In genomic region chr7:22156205-22156604, GRCh38 we compare ENCODE assay signal across 14 cellular contexts.
DNase-seq lines count a peak whose midpoint lies in the region; ATAC-seq, FAIRE-seq and TF ChIP-seq lines count a peak whose summit lies in the region.
"Had no signal": no experiment of that assay in that cellular context is flagged by ENCODE, and none has a peak within 500 bp of the region (broad histone marks: within the 10 kb centered on the region; RNA-seq: fewer than 3 reads in every experiment).

No MANE protein-coding gene starts in this region.

- H3K9me3 ChIP-seq in fibroblast of lung (ENCODE audit: control insufficient read depth, insufficient read depth, low read depth, low read length) = no peaks in the 10 kb centered on the region
- H3K9me3 ChIP-seq in skeletal muscle satellite cell (replicated peaks; ENCODE audit: low read length) = no peaks in the 10 kb centered on the region
- H3K9me3 ChIP-seq in hepatocyte (ENCODE audit: low read depth) = no peaks in the 10 kb centered on the region

- no peak for TF ChIP-seq CTCF in fibroblast of lung (conservative IDR thresholded peaks at IDR 0.05 in 1 of 2, IDR thresholded peaks at IDR 0.05 in 1 of 2; ENCODE audit: low read depth in 1 of 2, low read length in 2 of 2)
- no peak for TF ChIP-seq CTCF in hepatocyte (IDR thresholded peaks at IDR 0.05; ENCODE audit: poor library complexity)

- H3K27ac ChIP-seq in fibroblast of lung (ENCODE audit: insufficient read depth, low read length) = no peak overlapping the region
- no peak overlapping the region for H3K27ac ChIP-seq in hepatocyte

- no peaks in the 10 kb centered on the region for H4K20me1 ChIP-seq in fibroblast of lung (ENCODE audit: control insufficient read depth, extremely low read depth, insufficient read depth, low read length)
- no peaks in the 10 kb centered on the region for H4K20me1 ChIP-seq in hepatocyte (ENCODE audit: insufficient read depth, poor library complexity, severe bottlenecking)

- DNase-seq in H54 (ENCODE audit: insufficient read length, low spot score) (peak; percentile 84), fibroblast of lung (ENCODE audit: low read depth in 2 of 2) (peak; percentile 43 to 83), germinal center (ENCODE audit: low spot score) (no peak), NCI-H748 (lab: John Stamatoyannopoulos, UW; ENCODE audit: unreplicated experiment) (no peak), hepatocyte (ENCODE audit: low spot score) (no peak)
- DNase-seq: activated CD4-positive, alpha-beta memory T cell treated with anti-CD3 and anti-CD28 coated beads for 36 hours; activated naive CD4-positive, alpha-beta T cell treated with anti-CD3 and anti-CD28 coated beads, Interleukin-2, amount 10 ng/mL, durations not matched to agents 7 days and 5 days; DMS79 treated with DMSO at 0.1 percent for 48 hours; NCI-H1694 treated with DMSO at 0.1 percent for 48 hours; NK-92 treated with Interleukin-12 subunit alpha and Interleukin-12 subunit beta, amount 100 ng/mL, for 24 hours; stimulated activated CD4-positive, alpha-beta T cell treated with anti-CD3 and anti-CD28 coated beads, Interleukin-15, amount 100 ng/mL, for 24 hours had no signal

- no peaks in the 10 kb centered on the region for H3K9me2 ChIP-seq in hepatocyte (replicated peaks; ENCODE audit: insufficient read depth)

- no peaks in the 10 kb centered on the region for H3K27me3 ChIP-seq in fibroblast of lung (ENCODE audit: control insufficient read depth, insufficient read depth, low read length)
- no peaks in the 10 kb centered on the region for H3K27me3 ChIP-seq in skeletal muscle satellite cell (ENCODE audit: control insufficient read depth, insufficient read depth, low read length)
- H3K27me3 ChIP-seq in hepatocyte = no peaks in the 10 kb centered on the region

- H3K4me2 ChIP-seq in fibroblast of lung (ENCODE audit: extremely low read depth, insufficient read depth, low read length) (no peak overlapping the region), skeletal muscle satellite cell (ENCODE audit: low read length) (peak overlapping the region; percentile 15), hepatocyte (no peak overlapping the region)

- H3K36me3 ChIP-seq in fibroblast of lung (ENCODE audit: control insufficient read depth, insufficient read depth, low read length) = no peaks in the 10 kb centered on the region
- H3K36me3 ChIP-seq in skeletal muscle satellite cell (ENCODE audit: insufficient read depth, low read length) = no peaks in the 10 kb centered on the region
- H3K36me3 ChIP-seq in hepatocyte (replicated peaks; ENCODE audit: insufficient read depth, low read depth) = no peaks in the 10 kb centered on the region

- WGBS in hepatocyte (ENCODE audit: low lambda C conversion rate, missing lambda C conversion rate) = 90% methylated on average over 4 of the region's 4 CpGs

- FAIRE-seq in H54 (lab: Jason Lieb, UNC) = peak; percentile 99
- FAIRE-seq: HTR-8/SVneo had no signal

- H3K9ac ChIP-seq in fibroblast of lung (ENCODE audit: insufficient read depth, low read length) = no peak overlapping the region
- H3K9ac ChIP-seq in skeletal muscle satellite cell (ENCODE audit: low read depth, low read length) = no peak overlapping the region

- peak; percentile 91 for ATAC-seq in SK-N-SH treated with all-trans-retinoic acid at 6 μM for 48 hours

- H3K79me2 ChIP-seq in fibroblast of lung (ENCODE audit: control insufficient read depth, insufficient read depth, low read length) (no peaks in the 10 kb centered on the region), hepatocyte (no peaks in the 10 kb centered on the region)

- H3K4me3 ChIP-seq in fibroblast of lung (replicated peaks in 1 of 4; ENCODE audit: control extremely low read depth in 1 of 4, insufficient read depth in 1 of 4, low read depth in 3 of 4, low read length in 4 of 4) = no peak overlapping the region
- H3K4me3 ChIP-seq in skeletal muscle satellite cell (ENCODE audit: low read length) = no peak overlapping the region
- no peak overlapping the region for H3K4me3 ChIP-seq in hepatocyte

- H3K4me1 ChIP-seq in fibroblast of lung (ENCODE audit: control insufficient read depth, extremely low read depth, insufficient read depth, low read length) (no peaks in the 10 kb centered on the region), skeletal muscle satellite cell (ENCODE audit: control insufficient read depth, insufficient read depth, low read length) (peaks cover 10% of the 10 kb centered on the region), hepatocyte (ENCODE audit: insufficient read depth) (no peaks in the 10 kb centered on the region)

- TF ChIP-seq POLR2A in H54 (IDR thresholded peaks at IDR 0.05; ENCODE audit: low read depth, low read length) = no peak

- H2AFZ ChIP-seq in fibroblast of lung (ENCODE audit: low read length) (no peak overlapping the region), hepatocyte (no peak overlapping the region)

TF ChIP-seq in SK-N-SH treated with all-trans-retinoic acid at 6 μM for 48 hours, 23 proteins besides CTCF, POLR2A, EP300 and RAD21:
- no peak for TF ChIP-seq ZNF8 (CRISPR knock-in tag; IDR thresholded peaks at IDR 0.05)
- TF ChIP-seq SNAI2 (CRISPR knock-in tag; IDR thresholded peaks at IDR 0.05) = no peak
- no peak for TF ChIP-seq ARNTL (CRISPR knock-in tag; IDR thresholded peaks at IDR 0.05; ENCODE audit: borderline replicate concordance, low read depth)
- no peak for TF ChIP-seq OSR1 (CRISPR knock-in tag; IDR thresholded peaks at IDR 0.05)
- TF ChIP-seq TOX (CRISPR knock-in tag; IDR thresholded peaks at IDR 0.05; ENCODE audit: borderline replicate concordance) = no peak
- TF ChIP-seq RARB (CRISPR knock-in tag; IDR thresholded peaks at IDR 0.05) = no peak
- no peak for TF ChIP-seq ZNF565 (CRISPR knock-in tag; conservative IDR thresholded peaks at IDR 0.05; ENCODE audit: low read depth)
- TF ChIP-seq, protein P1, sequence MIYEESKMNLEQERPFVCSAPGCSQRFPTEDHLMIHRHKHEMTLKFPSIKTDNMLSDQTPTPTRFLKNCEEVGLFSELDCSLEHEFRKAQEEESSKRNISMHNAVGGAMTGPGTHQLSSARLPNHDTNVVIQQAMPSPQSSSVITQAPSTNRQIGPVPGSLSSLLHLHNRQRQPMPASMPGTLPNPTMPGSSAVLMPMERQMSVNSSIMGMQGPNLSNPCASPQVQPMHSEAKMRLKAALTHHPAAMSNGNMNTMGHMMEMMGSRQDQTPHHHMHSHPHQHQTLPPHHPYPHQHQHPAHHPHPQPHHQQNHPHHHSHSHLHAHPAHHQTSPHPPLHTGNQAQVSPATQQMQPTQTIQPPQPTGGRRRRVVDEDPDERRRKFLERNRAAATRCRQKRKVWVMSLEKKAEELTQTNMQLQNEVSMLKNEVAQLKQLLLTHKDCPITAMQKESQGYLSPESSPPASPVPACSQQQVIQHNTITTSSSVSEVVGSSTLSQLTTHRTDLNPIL (CRISPR knock-in tag; IDR thresholded peaks at IDR 0.05; ENCODE audit: low read depth) = no peak
- no peak for TF ChIP-seq ZFP3 (CRISPR knock-in tag; IDR thresholded peaks at IDR 0.05)
- TF ChIP-seq ZC3H10 (CRISPR knock-in tag; IDR thresholded peaks at IDR 0.05) = no peak
- TF ChIP-seq, protein P2, sequence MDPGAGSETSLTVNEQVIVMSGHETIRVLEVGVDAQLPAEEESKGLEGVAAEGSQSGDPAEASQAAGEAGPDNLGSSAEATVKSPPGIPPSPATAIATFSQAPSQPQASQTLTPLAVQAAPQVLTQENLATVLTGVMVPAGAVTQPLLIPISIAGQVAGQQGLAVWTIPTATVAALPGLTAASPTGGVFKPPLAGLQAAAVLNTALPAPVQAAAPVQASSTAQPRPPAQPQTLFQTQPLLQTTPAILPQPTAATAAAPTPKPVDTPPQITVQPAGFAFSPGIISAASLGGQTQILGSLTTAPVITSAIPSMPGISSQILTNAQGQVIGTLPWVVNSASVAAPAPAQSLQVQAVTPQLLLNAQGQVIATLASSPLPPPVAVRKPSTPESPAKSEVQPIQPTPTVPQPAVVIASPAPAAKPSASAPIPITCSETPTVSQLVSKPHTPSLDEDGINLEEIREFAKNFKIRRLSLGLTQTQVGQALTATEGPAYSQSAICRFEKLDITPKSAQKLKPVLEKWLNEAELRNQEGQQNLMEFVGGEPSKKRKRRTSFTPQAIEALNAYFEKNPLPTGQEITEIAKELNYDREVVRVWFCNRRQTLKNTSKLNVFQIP (CRISPR knock-in tag; IDR thresholded peaks at IDR 0.05; ENCODE audit: borderline replicate concordance, low read depth) = no peak
- no peak for TF ChIP-seq ZFP30 (CRISPR knock-in tag; IDR thresholded peaks at IDR 0.05)
- no peak for TF ChIP-seq TCF4 (CRISPR knock-in tag; IDR thresholded peaks at IDR 0.05; ENCODE audit: borderline replicate concordance)

Comparison
In these comparisons a context has a peak if more than half of its experiments do, and no peak if none do; other contexts are left out.
1. DNase-seq: peak in H54 (single experiment) and fibroblast of lung (2 of 2); none in germinal center (single experiment), NCI-H748 (single experiment) and hepatocyte (single experiment).